24 cellular contexts compared by ENCODE assay signal in genomic region chr7:77262311-77262710, GRCh38.
"Had no signal": no experiment of that assay in that cellular context is flagged by ENCODE, and none has a peak within 500 bp of the region (broad histone marks: within the 10 kb centered on the region; RNA-seq: fewer than 3 reads in every experiment).

No MANE protein-coding gene starts in this region.

- ATAC-seq: foreskin keratinocyte, left colon, left ventricle myocardium superior, mucosa of descending colon, natural killer cell had no signal

- H3K27ac ChIP-seq: coronary artery, foreskin keratinocyte, hepatocyte, neural progenitor cell, ovary, right atrium auricular region, sigmoid colon, skin epidermis, stomach, thoracic aorta, transverse colon had no signal

- H3K4me3 ChIP-seq: coronary artery, hepatocyte, lung, mucosa of descending colon, neural progenitor cell, ovary, right atrium auricular region, sigmoid colon, skin epidermis, stomach, thoracic aorta, transverse colon had no signal

- H3K27me3 ChIP-seq: foreskin keratinocyte, hepatocyte, neural progenitor cell, ovary, right atrium auricular region, sigmoid colon, stomach, transverse colon had no signal

- H3K4me1 ChIP-seq: foreskin keratinocyte, neural progenitor cell, right atrium auricular region, stomach, transverse colon had no signal

- DNase-seq: effector CD4-positive, alpha-beta T cell; endodermal cell; erythroblast; foreskin keratinocyte; head of caudate nucleus; left colon; left ventricle myocardium superior; mucosa of descending colon; natural killer cell; nucleus accumbens; ovary; sigmoid colon; stimulated activated CD4-positive, alpha-beta T cell treated with anti-CD3 and anti-CD28 coated beads, Interleukin-12 subunit alpha, Interleukin-12 subunit beta, amount 100 ng/mL, for 4 hours; stimulated activated naive CD4-positive, alpha-beta T cell; stomach; substantia nigra; transverse colon had no signal

- H3K36me3 ChIP-seq: neural progenitor cell, ovary, right atrium auricular region, thoracic aorta, transverse colon had no signal

- H3K9me3 ChIP-seq: mucosa of descending colon, ovary, right atrium auricular region, sigmoid colon, stomach, thoracic aorta, transverse colon had no signal
